Comparison of ENCODE assay signal across 1 cellular context in the genomic region with DNA sequence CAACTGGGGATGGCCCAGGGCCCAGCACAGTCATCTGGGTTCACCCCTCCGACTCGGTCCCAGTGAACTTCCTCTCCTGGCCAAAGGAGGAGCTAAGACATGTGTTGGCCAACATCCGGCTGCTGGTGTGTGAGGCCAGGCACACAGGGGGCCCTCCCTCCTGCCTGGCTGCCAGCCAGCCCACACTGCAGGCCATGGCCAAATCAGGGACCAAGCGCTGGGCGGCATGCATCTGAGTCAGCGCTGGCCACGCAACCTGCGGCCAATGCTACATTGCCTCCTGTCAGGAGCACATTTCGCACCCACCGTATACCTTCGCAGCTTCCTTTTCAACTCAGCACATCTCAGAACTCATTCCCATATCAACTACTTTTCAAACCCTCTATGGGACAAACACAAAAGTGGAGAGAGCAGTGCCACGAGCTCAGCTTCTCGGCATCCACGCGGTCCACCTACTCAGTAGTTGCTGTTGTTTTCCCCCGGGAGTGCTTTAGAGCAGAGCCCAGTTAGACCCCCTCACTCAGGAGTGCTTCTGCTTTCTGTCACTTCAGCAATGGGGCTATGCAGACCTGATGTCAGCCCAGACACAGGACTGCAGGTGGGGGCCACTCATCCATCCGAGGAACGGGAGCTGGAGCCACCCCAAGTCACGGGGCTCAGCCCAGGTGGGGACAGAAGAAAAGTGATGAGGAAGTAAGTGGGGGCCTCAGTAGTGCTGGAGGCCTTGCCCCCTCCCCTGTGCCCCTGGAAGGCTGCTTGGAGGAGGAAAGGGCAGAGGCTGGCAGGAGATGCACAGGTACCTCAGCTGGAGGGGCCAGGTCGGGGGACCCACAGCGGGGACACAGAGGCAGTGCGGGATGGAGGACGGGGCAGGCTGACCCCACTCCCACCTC.
TF ChIP-seq lines count a peak whose summit lies in the region.

No MANE protein-coding gene starts in this region.

TF ChIP-seq in HepG2, 621 proteins besides CTCF, POLR2A, EP300 and RAD21 (continued from another document):
- TF ChIP-seq, protein P1, sequence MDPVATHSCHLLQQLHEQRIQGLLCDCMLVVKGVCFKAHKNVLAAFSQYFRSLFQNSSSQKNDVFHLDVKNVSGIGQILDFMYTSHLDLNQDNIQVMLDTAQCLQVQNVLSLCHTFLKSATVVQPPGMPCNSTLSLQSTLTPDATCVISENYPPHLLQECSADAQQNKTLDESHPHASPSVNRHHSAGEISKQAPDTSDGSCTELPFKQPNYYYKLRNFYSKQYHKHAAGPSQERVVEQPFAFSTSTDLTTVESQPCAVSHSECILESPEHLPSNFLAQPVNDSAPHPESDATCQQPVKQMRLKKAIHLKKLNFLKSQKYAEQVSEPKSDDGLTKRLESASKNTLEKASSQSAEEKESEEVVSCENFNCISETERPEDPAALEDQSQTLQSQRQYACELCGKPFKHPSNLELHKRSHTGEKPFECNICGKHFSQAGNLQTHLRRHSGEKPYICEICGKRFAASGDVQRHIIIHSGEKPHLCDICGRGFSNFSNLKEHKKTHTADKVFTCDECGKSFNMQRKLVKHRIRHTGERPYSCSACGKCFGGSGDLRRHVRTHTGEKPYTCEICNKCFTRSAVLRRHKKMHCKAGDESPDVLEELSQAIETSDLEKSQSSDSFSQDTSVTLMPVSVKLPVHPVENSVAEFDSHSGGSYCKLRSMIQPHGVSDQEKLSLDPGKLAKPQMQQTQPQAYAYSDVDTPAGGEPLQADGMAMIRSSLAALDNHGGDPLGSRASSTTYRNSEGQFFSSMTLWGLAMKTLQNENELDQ (CRISPR knock-in tag; IDR thresholded peaks at IDR 0.05; ENCODE audit: borderline replicate concordance): no peak
- TF ChIP-seq HIVEP1 (CRISPR knock-in tag; IDR thresholded peaks at IDR 0.05): peak; percentile 68; the same call in 1 of the 2 replicates
- no peak for TF ChIP-seq ZC3H4 (CRISPR knock-in tag; IDR thresholded peaks at IDR 0.05; ENCODE audit: borderline replicate concordance)
- TF ChIP-seq, protein P2, sequence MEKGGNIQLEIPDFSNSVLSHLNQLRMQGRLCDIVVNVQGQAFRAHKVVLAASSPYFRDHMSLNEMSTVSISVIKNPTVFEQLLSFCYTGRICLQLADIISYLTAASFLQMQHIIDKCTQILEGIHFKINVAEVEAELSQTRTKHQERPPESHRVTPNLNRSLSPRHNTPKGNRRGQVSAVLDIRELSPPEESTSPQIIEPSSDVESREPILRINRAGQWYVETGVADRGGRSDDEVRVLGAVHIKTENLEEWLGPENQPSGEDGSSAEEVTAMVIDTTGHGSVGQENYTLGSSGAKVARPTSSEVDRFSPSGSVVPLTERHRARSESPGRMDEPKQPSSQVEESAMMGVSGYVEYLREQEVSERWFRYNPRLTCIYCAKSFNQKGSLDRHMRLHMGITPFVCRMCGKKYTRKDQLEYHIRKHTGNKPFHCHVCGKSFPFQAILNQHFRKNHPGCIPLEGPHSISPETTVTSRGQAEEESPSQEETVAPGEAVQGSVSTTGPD (CRISPR knock-in tag; IDR thresholded peaks at IDR 0.05): 0 out of 2 replicates have a peak, but pooled peaks have one; percentile 34
- peak; percentile 88 for TF ChIP-seq MEF2D (CRISPR knock-in tag; IDR thresholded peaks at IDR 0.05)
- TF ChIP-seq PRPF4 (IDR thresholded peaks at IDR 0.05; ENCODE audit: low read depth, low read length, poor library complexity, severe bottlenecking): no peak
- peak; percentile 43; the same call in 1 of the 2 replicates for TF ChIP-seq ZNF501 (CRISPR knock-in tag; IDR thresholded peaks at IDR 0.05)
- TF ChIP-seq SYNCRIP (IDR thresholded peaks at IDR 0.05; ENCODE audit: insufficient read depth, low read depth, low read length): no peak
- TF ChIP-seq, protein P3, sequence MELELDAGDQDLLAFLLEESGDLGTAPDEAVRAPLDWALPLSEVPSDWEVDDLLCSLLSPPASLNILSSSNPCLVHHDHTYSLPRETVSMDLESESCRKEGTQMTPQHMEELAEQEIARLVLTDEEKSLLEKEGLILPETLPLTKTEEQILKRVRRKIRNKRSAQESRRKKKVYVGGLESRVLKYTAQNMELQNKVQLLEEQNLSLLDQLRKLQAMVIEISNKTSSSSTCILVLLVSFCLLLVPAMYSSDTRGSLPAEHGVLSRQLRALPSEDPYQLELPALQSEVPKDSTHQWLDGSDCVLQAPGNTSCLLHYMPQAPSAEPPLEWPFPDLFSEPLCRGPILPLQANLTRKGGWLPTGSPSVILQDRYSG (CRISPR knock-in tag; IDR thresholded peaks at IDR 0.05): no peak
- TF ChIP-seq ZNF746 (CRISPR knock-in tag; IDR thresholded peaks at IDR 0.05): peak; percentile 97
- peak; percentile 92 for TF ChIP-seq KDM3A (CRISPR knock-in tag; IDR thresholded peaks at IDR 0.05; ENCODE audit: low read depth)
- peak; percentile 80 for TF ChIP-seq SP5 (CRISPR knock-in tag; IDR thresholded peaks at IDR 0.05; ENCODE audit: borderline replicate concordance, low read depth)
- peak; percentile 73; the same call in 1 of the 2 replicates for TF ChIP-seq PITX1 (CRISPR knock-in tag; IDR thresholded peaks at IDR 0.05)
- no peak; the same call in 1 of the 2 replicates for TF ChIP-seq HES4 (CRISPR knock-in tag; IDR thresholded peaks at IDR 0.05; ENCODE audit: borderline replicate concordance)
- no peak for TF ChIP-seq MBNL3 (CRISPR knock-in tag; conservative IDR thresholded peaks at IDR 0.05)
- no peak for TF ChIP-seq ZBTB8A (CRISPR knock-in tag; IDR thresholded peaks at IDR 0.05; ENCODE audit: borderline replicate concordance, low read depth)
- TF ChIP-seq, protein P4, sequence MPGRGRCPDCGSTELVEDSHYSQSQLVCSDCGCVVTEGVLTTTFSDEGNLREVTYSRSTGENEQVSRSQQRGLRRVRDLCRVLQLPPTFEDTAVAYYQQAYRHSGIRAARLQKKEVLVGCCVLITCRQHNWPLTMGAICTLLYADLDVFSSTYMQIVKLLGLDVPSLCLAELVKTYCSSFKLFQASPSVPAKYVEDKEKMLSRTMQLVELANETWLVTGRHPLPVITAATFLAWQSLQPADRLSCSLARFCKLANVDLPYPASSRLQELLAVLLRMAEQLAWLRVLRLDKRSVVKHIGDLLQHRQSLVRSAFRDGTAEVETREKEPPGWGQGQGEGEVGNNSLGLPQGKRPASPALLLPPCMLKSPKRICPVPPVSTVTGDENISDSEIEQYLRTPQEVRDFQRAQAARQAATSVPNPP (CRISPR knock-in tag; IDR thresholded peaks at IDR 0.05): no peak
- peak; percentile 97 for TF ChIP-seq ZNF605 (CRISPR knock-in tag; IDR thresholded peaks at IDR 0.05)
- no peak for TF ChIP-seq NBN (conservative IDR thresholded peaks at IDR 0.05)
- TF ChIP-seq NFYB (CRISPR knock-in tag; IDR thresholded peaks at IDR 0.05): no peak
- TF ChIP-seq ZNF367 (CRISPR knock-in tag; IDR thresholded peaks at IDR 0.05; ENCODE audit: borderline replicate concordance): no peak
- no peak; the same call in 1 of the 2 replicates for TF ChIP-seq EED (CRISPR knock-in tag; IDR thresholded peaks at IDR 0.05)
- no peak; the same call in 1 of the 2 replicates for TF ChIP-seq FOXJ3 (CRISPR knock-in tag; IDR thresholded peaks at IDR 0.05; ENCODE audit: borderline replicate concordance)
- TF ChIP-seq SNAI1 (CRISPR knock-in tag; IDR thresholded peaks at IDR 0.05; ENCODE audit: borderline replicate concordance): no peak
- no peak for TF ChIP-seq ZFYVE20 (CRISPR knock-in tag; IDR thresholded peaks at IDR 0.05; ENCODE audit: borderline replicate concordance, low read depth)
- TF ChIP-seq ZNF44 (CRISPR knock-in tag; IDR thresholded peaks at IDR 0.05): no peak
- TF ChIP-seq EEA1 (CRISPR knock-in tag; IDR thresholded peaks at IDR 0.05; ENCODE audit: borderline replicate concordance): no peak
- TF ChIP-seq ZNF326 (CRISPR knock-in tag; IDR thresholded peaks at IDR 0.05; ENCODE audit: borderline replicate concordance): no peak
- no peak; the same call in 1 of the 2 replicates for TF ChIP-seq ZMYM2 (CRISPR knock-in tag; IDR thresholded peaks at IDR 0.05)
- no peak for TF ChIP-seq NFE2 (CRISPR knock-in tag; IDR thresholded peaks at IDR 0.05)
- no peak for TF ChIP-seq ETV6 (CRISPR knock-in tag; conservative IDR thresholded peaks at IDR 0.05)
- no peak for TF ChIP-seq ZNF33B (CRISPR knock-in tag; IDR thresholded peaks at IDR 0.05)
- peak; percentile 78 for TF ChIP-seq ZNF883 (CRISPR knock-in tag; IDR thresholded peaks at IDR 0.05; ENCODE audit: not compliant biosample characterization)
- TF ChIP-seq ZNF33A (CRISPR knock-in tag; IDR thresholded peaks at IDR 0.05; ENCODE audit: borderline replicate concordance): no peak
- TF ChIP-seq, protein P5, sequence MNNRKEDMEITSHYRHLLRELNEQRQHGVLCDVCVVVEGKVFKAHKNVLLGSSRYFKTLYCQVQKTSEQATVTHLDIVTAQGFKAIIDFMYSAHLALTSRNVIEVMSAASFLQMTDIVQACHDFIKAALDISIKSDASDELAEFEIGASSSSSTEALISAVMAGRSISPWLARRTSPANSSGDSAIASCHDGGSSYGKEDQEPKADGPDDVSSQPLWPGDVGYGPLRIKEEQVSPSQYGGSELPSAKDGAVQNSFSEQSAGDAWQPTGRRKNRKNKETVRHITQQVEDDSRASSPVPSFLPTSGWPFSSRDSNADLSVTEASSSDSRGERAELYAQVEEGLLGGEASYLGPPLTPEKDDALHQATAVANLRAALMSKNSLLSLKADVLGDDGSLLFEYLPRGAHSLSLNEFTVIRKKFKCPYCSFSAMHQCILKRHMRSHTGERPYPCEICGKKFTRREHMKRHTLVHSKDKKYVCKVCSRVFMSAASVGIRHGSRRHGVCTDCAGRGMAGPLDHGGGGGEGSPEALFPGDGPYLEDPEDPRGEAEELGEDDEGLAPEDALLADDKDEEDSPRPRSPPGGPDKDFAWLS (CRISPR knock-in tag; IDR thresholded peaks at IDR 0.05; ENCODE audit: borderline replicate concordance): no peak
- no peak for TF ChIP-seq ZNF703 (CRISPR knock-in tag; IDR thresholded peaks at IDR 0.05; ENCODE audit: borderline replicate concordance)
- TF ChIP-seq ZNF343 (CRISPR knock-in tag; IDR thresholded peaks at IDR 0.05): no peak
- TF ChIP-seq MED8 (CRISPR knock-in tag; IDR thresholded peaks at IDR 0.05; ENCODE audit: insufficient replicate concordance): peak; percentile 80
- TF ChIP-seq, protein P6, sequence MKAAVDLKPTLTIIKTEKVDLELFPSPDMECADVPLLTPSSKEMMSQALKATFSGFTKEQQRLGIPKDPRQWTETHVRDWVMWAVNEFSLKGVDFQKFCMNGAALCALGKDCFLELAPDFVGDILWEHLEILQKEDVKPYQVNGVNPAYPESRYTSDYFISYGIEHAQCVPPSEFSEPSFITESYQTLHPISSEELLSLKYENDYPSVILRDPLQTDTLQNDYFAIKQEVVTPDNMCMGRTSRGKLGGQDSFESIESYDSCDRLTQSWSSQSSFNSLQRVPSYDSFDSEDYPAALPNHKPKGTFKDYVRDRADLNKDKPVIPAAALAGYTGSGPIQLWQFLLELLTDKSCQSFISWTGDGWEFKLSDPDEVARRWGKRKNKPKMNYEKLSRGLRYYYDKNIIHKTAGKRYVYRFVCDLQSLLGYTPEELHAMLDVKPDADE (CRISPR knock-in tag; IDR thresholded peaks at IDR 0.05): no peak
- TF ChIP-seq NFE2L2 (IDR thresholded peaks at IDR 0.05; ENCODE audit: low read length): no peak
- TF ChIP-seq AKAP8 (CRISPR knock-in tag; IDR thresholded peaks at IDR 0.05): peak; percentile 99
- no peak for TF ChIP-seq WIZ (CRISPR knock-in tag; IDR thresholded peaks at IDR 0.05)
- peak; percentile 60; the same call in 1 of the 2 replicates for TF ChIP-seq KDM4B (CRISPR knock-in tag; IDR thresholded peaks at IDR 0.05)
- TF ChIP-seq ZNF143 (CRISPR knock-in tag; IDR thresholded peaks at IDR 0.05): no peak; the same call in 1 of the 2 replicates
